Comparison of ENCODE assay signal across 1 cellular context in genomic region chr16:12907670-12908233, GRCh38.
TF ChIP-seq lines count a peak whose summit lies in the region.

No MANE protein-coding gene starts in this region.

TF ChIP-seq in WTC11, 78 proteins besides CTCF, POLR2A, EP300 and RAD21 (continued from another document):
- TF ChIP-seq ZNF532 (CRISPR knock-in tag; IDR thresholded peaks at IDR 0.05; ENCODE audit: borderline replicate concordance) (no peak), E2F5 (CRISPR knock-in tag; IDR thresholded peaks at IDR 0.05) (no peak), MLX (CRISPR knock-in tag; IDR thresholded peaks at IDR 0.05) (no peak), AR (CRISPR knock-in tag; IDR thresholded peaks at IDR 0.05) (no peak)
